ENCODE assay signal across 1 cellular context in the genomic region with DNA sequence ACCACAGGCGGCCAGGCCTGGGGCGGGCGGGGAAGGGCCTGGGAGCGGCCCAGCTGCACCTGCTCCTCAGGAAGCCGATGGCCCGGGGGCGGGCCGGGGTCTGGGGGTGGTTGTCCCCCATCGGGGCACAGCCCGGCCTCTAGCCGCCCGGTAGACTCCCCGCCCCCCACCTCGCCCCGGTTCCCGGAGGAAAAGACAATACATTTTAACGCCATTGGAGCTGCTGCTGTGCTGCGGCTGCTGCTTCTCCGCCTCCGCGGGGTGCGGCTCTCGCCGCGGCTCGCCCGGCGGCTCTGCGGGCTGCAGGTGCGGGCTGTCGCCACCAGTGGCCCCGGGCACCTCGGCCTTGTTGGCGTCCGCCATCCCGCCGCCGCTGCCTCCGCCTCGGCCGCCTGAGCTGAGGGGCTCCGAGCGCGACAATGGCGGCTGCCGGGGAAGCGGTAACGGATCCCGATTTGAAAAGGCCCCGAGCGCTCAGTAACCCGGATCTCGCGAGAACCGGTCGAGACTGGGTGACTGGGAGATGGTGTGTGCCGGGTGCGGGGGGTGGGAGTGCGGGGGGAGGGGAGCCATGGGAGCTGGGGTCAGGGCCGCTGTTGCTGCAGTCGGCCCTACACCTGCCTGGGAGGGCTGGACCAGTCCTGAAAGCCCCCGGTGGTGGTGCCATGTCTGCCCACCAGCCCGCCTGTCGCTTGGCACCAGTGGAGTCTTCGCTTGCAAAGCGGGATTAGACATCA.
TF ChIP-seq lines count a peak whose summit lies in the region.

A gene with protein sequence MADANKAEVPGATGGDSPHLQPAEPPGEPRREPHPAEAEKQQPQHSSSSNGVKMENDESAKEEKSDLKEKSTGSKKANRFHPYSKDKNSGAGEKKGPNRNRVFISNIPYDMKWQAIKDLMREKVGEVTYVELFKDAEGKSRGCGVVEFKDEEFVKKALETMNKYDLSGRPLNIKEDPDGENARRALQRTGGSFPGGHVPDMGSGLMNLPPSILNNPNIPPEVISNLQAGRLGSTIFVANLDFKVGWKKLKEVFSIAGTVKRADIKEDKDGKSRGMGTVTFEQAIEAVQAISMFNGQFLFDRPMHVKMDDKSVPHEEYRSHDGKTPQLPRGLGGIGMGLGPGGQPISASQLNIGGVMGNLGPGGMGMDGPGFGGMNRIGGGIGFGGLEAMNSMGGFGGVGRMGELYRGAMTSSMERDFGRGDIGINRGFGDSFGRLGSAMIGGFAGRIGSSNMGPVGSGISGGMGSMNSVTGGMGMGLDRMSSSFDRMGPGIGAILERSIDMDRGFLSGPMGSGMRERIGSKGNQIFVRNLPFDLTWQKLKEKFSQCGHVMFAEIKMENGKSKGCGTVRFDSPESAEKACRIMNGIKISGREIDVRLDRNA (minus strand): TSS at position 421 of the 737 bp plus-strand sequence. CDS start 58 bp downstream, at position 363.

TF ChIP-seq in HepG2, 621 proteins besides CTCF, POLR2A, EP300 and RAD21 (continued from another document and continues in another):
- TF ChIP-seq, protein P1, sequence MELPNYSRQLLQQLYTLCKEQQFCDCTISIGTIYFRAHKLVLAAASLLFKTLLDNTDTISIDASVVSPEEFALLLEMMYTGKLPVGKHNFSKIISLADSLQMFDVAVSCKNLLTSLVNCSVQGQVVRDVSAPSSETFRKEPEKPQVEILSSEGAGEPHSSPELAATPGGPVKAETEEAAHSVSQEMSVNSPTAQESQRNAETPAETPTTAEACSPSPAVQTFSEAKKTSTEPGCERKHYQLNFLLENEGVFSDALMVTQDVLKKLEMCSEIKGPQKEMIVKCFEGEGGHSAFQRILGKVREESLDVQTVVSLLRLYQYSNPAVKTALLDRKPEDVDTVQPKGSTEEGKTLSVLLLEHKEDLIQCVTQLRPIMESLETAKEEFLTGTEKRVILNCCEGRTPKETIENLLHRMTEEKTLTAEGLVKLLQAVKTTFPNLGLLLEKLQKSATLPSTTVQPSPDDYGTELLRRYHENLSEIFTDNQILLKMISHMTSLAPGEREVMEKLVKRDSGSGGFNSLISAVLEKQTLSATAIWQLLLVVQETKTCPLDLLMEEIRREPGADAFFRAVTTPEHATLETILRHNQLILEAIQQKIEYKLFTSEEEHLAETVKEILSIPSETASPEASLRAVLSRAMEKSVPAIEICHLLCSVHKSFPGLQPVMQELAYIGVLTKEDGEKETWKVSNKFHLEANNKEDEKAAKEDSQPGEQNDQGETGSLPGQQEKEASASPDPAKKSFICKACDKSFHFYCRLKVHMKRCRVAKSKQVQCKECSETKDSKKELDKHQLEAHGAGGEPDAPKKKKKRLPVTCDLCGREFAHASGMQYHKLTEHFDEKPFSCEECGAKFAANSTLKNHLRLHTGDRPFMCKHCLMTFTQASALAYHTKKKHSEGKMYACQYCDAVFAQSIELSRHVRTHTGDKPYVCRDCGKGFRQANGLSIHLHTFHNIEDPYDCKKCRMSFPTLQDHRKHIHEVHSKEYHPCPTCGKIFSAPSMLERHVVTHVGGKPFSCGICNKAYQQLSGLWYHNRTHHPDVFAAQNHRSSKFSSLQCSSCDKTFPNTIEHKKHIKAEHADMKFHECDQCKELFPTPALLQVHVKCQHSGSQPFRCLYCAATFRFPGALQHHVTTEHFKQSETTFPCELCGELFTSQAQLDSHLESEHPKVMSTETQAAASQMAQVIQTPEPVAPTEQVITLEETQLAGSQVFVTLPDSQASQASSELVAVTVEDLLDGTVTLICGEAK (IDR thresholded peaks at IDR 0.05) = no peak
- TF ChIP-seq, protein P1 (CRISPR knock-in tag; IDR thresholded peaks at IDR 0.05) = 0 out of 2 replicates have a peak, but pooled peaks have one; percentile 16
- TF ChIP-seq ZNF431 (CRISPR knock-in tag; IDR thresholded peaks at IDR 0.05; ENCODE audit: borderline replicate concordance, low read depth) (no peak), KLF12 (CRISPR knock-in tag; IDR thresholded peaks at IDR 0.05; ENCODE audit: borderline replicate concordance) (no peak), DNMT1 (CRISPR knock-in tag; IDR thresholded peaks at IDR 0.05) (no peak), KDM4B (CRISPR knock-in tag; IDR thresholded peaks at IDR 0.05) (no peak), ZBTB20 (CRISPR knock-in tag; IDR thresholded peaks at IDR 0.05; ENCODE audit: borderline replicate concordance, low read depth) (no peak), JUN (CRISPR knock-in tag; IDR thresholded peaks at IDR 0.05) (no peak), KDM1A (CRISPR knock-in tag; IDR thresholded peaks at IDR 0.05) (no peak), ZMYM4 (CRISPR knock-in tag; IDR thresholded peaks at IDR 0.05) (peak; percentile 83), ZFY (CRISPR knock-in tag; IDR thresholded peaks at IDR 0.05) (peak; percentile 67), GPN1 (CRISPR knock-in tag; IDR thresholded peaks at IDR 0.05; ENCODE audit: borderline replicate concordance) (no peak), ATF1 (CRISPR knock-in tag; IDR thresholded peaks at IDR 0.05) (no peak), ZNF12 (CRISPR knock-in tag; IDR thresholded peaks at IDR 0.05) (no peak), TBX2 (CRISPR knock-in tag; IDR thresholded peaks at IDR 0.05; ENCODE audit: borderline replicate concordance) (no peak), ZNF775 (CRISPR knock-in tag; IDR thresholded peaks at IDR 0.05; ENCODE audit: borderline replicate concordance) (no peak), ZNF589 (CRISPR knock-in tag; conservative IDR thresholded peaks at IDR 0.05) (0 out of 2 replicates have a peak, but pooled peaks have one; percentile 64)
- TF ChIP-seq, protein P2, sequence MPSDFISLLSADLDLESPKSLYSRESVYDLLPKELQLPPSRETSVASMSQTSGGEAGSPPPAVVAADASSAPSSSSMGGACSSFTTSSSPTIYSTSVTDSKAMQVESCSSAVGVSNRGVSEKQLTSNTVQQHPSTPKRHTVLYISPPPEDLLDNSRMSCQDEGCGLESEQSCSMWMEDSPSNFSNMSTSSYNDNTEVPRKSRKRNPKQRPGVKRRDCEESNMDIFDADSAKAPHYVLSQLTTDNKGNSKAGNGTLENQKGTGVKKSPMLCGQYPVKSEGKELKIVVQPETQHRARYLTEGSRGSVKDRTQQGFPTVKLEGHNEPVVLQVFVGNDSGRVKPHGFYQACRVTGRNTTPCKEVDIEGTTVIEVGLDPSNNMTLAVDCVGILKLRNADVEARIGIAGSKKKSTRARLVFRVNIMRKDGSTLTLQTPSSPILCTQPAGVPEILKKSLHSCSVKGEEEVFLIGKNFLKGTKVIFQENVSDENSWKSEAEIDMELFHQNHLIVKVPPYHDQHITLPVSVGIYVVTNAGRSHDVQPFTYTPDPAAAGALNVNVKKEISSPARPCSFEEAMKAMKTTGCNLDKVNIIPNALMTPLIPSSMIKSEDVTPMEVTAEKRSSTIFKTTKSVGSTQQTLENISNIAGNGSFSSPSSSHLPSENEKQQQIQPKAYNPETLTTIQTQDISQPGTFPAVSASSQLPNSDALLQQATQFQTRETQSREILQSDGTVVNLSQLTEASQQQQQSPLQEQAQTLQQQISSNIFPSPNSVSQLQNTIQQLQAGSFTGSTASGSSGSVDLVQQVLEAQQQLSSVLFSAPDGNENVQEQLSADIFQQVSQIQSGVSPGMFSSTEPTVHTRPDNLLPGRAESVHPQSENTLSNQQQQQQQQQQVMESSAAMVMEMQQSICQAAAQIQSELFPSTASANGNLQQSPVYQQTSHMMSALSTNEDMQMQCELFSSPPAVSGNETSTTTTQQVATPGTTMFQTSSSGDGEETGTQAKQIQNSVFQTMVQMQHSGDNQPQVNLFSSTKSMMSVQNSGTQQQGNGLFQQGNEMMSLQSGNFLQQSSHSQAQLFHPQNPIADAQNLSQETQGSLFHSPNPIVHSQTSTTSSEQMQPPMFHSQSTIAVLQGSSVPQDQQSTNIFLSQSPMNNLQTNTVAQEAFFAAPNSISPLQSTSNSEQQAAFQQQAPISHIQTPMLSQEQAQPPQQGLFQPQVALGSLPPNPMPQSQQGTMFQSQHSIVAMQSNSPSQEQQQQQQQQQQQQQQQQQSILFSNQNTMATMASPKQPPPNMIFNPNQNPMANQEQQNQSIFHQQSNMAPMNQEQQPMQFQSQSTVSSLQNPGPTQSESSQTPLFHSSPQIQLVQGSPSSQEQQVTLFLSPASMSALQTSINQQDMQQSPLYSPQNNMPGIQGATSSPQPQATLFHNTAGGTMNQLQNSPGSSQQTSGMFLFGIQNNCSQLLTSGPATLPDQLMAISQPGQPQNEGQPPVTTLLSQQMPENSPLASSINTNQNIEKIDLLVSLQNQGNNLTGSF (CRISPR knock-in tag; IDR thresholded peaks at IDR 0.05) = no peak
- TF ChIP-seq, protein P3, sequence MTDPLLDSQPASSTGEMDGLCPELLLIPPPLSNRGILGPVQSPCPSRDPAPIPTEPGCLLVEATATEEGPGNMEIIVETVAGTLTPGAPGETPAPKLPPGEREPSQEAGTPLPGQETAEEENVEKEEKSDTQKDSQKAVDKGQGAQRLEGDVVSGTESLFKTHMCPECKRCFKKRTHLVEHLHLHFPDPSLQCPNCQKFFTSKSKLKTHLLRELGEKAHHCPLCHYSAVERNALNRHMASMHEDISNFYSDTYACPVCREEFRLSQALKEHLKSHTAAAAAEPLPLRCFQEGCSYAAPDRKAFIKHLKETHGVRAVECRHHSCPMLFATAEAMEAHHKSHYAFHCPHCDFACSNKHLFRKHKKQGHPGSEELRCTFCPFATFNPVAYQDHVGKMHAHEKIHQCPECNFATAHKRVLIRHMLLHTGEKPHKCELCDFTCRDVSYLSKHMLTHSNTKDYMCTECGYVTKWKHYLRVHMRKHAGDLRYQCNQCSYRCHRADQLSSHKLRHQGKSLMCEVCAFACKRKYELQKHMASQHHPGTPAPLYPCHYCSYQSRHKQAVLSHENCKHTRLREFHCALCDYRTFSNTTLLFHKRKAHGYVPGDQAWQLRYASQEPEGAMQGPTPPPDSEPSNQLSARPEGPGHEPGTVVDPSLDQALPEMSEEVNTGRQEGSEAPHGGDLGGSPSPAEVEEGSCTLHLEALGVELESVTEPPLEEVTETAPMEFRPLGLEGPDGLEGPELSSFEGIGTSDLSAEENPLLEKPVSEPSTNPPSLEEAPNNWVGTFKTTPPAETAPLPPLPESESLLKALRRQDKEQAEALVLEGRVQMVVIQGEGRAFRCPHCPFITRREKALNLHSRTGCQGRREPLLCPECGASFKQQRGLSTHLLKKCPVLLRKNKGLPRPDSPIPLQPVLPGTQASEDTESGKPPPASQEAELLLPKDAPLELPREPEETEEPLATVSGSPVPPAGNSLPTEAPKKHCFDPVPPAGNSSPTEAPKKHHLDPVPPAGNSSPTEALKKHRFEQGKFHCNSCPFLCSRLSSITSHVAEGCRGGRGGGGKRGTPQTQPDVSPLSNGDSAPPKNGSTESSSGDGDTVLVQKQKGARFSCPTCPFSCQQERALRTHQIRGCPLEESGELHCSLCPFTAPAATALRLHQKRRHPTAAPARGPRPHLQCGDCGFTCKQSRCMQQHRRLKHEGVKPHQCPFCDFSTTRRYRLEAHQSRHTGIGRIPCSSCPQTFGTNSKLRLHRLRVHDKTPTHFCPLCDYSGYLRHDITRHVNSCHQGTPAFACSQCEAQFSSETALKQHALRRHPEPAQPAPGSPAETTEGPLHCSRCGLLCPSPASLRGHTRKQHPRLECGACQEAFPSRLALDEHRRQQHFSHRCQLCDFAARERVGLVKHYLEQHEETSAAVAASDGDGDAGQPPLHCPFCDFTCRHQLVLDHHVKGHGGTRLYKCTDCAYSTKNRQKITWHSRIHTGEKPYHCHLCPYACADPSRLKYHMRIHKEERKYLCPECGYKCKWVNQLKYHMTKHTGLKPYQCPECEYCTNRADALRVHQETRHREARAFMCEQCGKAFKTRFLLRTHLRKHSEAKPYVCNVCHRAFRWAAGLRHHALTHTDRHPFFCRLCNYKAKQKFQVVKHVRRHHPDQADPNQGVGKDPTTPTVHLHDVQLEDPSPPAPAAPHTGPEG (CRISPR knock-in tag; IDR thresholded peaks at IDR 0.05) = no peak
